ENCODE assay signal across 12 cellular contexts in the genomic region with DNA sequence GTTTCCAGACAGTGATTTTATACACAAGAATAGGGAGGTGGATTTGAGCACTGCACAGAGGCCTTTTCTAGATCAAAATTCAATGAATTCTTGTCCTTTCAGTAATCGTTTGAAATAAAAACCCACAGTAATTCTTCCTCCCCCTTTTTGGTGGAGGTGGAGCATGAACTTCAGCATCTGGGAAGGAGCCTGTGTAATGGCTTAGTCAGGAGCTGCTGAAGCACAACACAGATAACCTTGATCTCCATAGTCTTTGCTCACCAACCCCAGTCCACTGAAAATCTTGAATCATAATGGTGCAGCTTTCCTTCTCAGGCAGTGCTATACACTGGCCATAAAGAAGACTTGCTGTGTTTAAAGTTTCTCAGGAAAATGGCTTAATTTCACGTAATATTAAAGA. TPM values are rescaled to one million over a fixed set of nuclear protein-coding genes. Genes with fewer than 3 reads are reported as not detected.
DNase-seq lines count a peak whose midpoint lies in the region; ATAC-seq and TF ChIP-seq lines count a peak whose summit lies in the region.
"Had no signal": no experiment of that assay in that cellular context is flagged by ENCODE, and none has a peak within 500 bp of the region (broad histone marks: within the 10 kb centered on the region; RNA-seq: fewer than 3 reads in every experiment).

No MANE protein-coding gene starts in this region.

- no peak overlapping the region for H2BK120ac ChIP-seq in mesendoderm (ENCODE audit: low read depth, low read length)

- H2AK5ac ChIP-seq in mesendoderm (ENCODE audit: low read length) = no peak overlapping the region

- H3K79me1 ChIP-seq in mesendoderm (ENCODE audit: low read length) = no peaks in the 10 kb centered on the region

- DNase-seq in Caki2 (ENCODE audit: low read depth) = peak; percentile 91
- DNase-seq in NCI-H82 (lab: John Stamatoyannopoulos, UW) = peak; percentile 61
- peak; percentile 79 for DNase-seq in mammary epithelial cell
- peak; percentile 16 for DNase-seq in mesendoderm
- DNase-seq in NK-92 (lab: John Stamatoyannopoulos, UW; ENCODE audit: unreplicated experiment) = no peak
- no peak for DNase-seq in lower leg skin (ENCODE audit: low spot score in 2 of 2)

- H3K4me3 ChIP-seq in mammary epithelial cell (replicated peaks in 1 of 3; ENCODE audit: insufficient read depth in 1 of 3, low read depth in 2 of 3, low read length in 3 of 3) (no peak overlapping the region), mesendoderm (ENCODE audit: low read length) (no peak overlapping the region), lower leg skin (ENCODE audit: low read depth, poor library complexity, severe bottlenecking) (no peak overlapping the region)
- H3K4me3 ChIP-seq: skin epidermis had no signal

- TF ChIP-seq POLR2A in lower leg skin (IDR thresholded peaks at IDR 0.05) = no peak

- in situ Hi-C loops in Caki2 (cut with HindIII; ENCODE audit: low pct_unique_long_range_greater_than_20kb, low sequenced_read_pairs) (no loop called here), mammary epithelial cell (cut with MboI; ENCODE audit: low sequenced_read_pairs in 2 of 2) (loop anchor here in 1 of 2 donors (25.0 kb wide), 1 partner anchor 1040 kb away; no protein-coding TSS in a partner anchor)

- H3K79me2 ChIP-seq in mammary epithelial cell (ENCODE audit: insufficient read depth, low read length) (no peaks in the 10 kb centered on the region), mesendoderm (ENCODE audit: control insufficient read depth, insufficient read depth, low read length) (no peaks in the 10 kb centered on the region)

- no TSS peak for BruUV-seq in mammary epithelial cell (replicated peaks; lab: Mats Ljungman, UMichigan)

- ATAC-seq in HG03159 (IDR thresholded peaks at IDR 0.05; ENCODE audit: unreplicated experiment) (no peak), HG03196 (IDR thresholded peaks at IDR 0.05; ENCODE audit: unreplicated experiment) (no peak)

- H4K8ac ChIP-seq in mesendoderm (ENCODE audit: low read depth, low read length) = no peak overlapping the region

- H3K4ac ChIP-seq in mesendoderm (ENCODE audit: low read depth, low read length) = no peak overlapping the region

- intact Hi-C loops in mammary epithelial cell (cut with micrococcal nuclease) = loop anchor here (1.0 to 5.0 kb wide), 3 partner anchors 134 to 258 kb away; no protein-coding TSS in a partner anchor
- intact Hi-C loops in lower leg skin (cut with DNase I; ENCODE audit: low total_unique reads) = no loop called here

- H3K27me3 ChIP-seq in mammary epithelial cell (ENCODE audit: insufficient read depth, low read length) (no peaks in the 10 kb centered on the region), mesendoderm (ENCODE audit: insufficient read depth, low read length, poor library complexity) (no peaks in the 10 kb centered on the region)

- TF ChIP-seq CTCF in mammary epithelial cell (conservative IDR thresholded peaks at IDR 0.05 in 1 of 2, IDR thresholded peaks at IDR 0.05 in 1 of 2; ENCODE audit: extremely low read depth in 1 of 2, insufficient read depth in 1 of 2, low read depth in 1 of 2, low read length in 2 of 2) (no peak), lower leg skin (IDR thresholded peaks at IDR 0.05) (no peak)

- H3K18ac ChIP-seq in mesendoderm (ENCODE audit: low read length) = no peak overlapping the region

- H3K4me1 ChIP-seq in mammary epithelial cell (ENCODE audit: insufficient read depth, low read length) = peaks cover 36% of the 10 kb centered on the region
- no peaks in the 10 kb centered on the region for H3K4me1 ChIP-seq in mesendoderm (ENCODE audit: control insufficient read depth, low read depth, low read length)

- no peak overlapping the region for H3K56ac ChIP-seq in mesendoderm (ENCODE audit: low read length)

- peak overlapping the region; percentile 56 for H3K27ac ChIP-seq in mammary epithelial cell (ENCODE audit: insufficient read depth, low read depth, low read length)
- H3K27ac ChIP-seq in mesendoderm (ENCODE audit: low read depth, low read length) = no peak overlapping the region

- no peak overlapping the region for H2BK5ac ChIP-seq in mesendoderm (ENCODE audit: low read length)

- H3K4me2 ChIP-seq in mammary epithelial cell (ENCODE audit: insufficient read depth, low read depth, low read length) (peak overlapping the region; percentile 62), mesendoderm (ENCODE audit: low read length) (no peak overlapping the region)

- H3K9me3 ChIP-seq in mammary epithelial cell (replicated peaks; ENCODE audit: insufficient read depth, low read length) = no peaks in the 10 kb centered on the region

- H4K20me1 ChIP-seq in mammary epithelial cell (ENCODE audit: insufficient read depth, low read length) = no peaks in the 10 kb centered on the region

- no peak overlapping the region for H3K9ac ChIP-seq in mammary epithelial cell (ENCODE audit: insufficient read depth, low read length)
- H3K9ac ChIP-seq in mesendoderm (ENCODE audit: low read length) = no peak overlapping the region

- dilution Hi-C loops in mammary epithelial cell (cut with HindIII; ENCODE audit: low sequenced_read_pairs) = no loop called here

- peak overlapping the region; percentile 80 for H2AFZ ChIP-seq in mammary epithelial cell (ENCODE audit: low read depth, low read length)

- 50% methylated on average over 2 of the region's 2 CpGs for WGBS in mammary epithelial cell (ENCODE audit: low coverage, missing lambda C conversion rate)
- WGBS in mesendoderm (ENCODE audit: extremely low coverage, insufficient coverage, low lambda C conversion rate) = no CpG with 5 or more reads among the region's 2 CpGs
- 60 to 68% methylated on average over 2 of the region's 2 CpGs for WGBS in lower leg skin, 2 donors

- no peak overlapping the region for H4K5ac ChIP-seq in mesendoderm (ENCODE audit: low read length)

- no peak overlapping the region for H3K23ac ChIP-seq in mesendoderm (ENCODE audit: low read length)

- H3K36me3 ChIP-seq in mammary epithelial cell (ENCODE audit: insufficient read depth, low read length) (no peaks in the 10 kb centered on the region), mesendoderm (ENCODE audit: control insufficient read depth, insufficient read depth, low read length) (no peaks in the 10 kb centered on the region)

- CTCF ChIA-PET in mammary epithelial cell (lab: Charles Lee; ENCODE audit: low non-redundant PET) = interaction anchor here (0.6 to 1.5 kb wide), 8 partner anchors 11 to 1028 kb away, joined by 3 to 18 read pairs (median 4); no protein-coding TSS in a partner anchor

- no peak overlapping the region for H2BK15ac ChIP-seq in mesendoderm (replicated peaks; ENCODE audit: low read depth)

RNA-seq across cellular contexts. Expression of a gene that starts 6.4 kb away (rescaled TPM):
- total RNA-seq in Caki2 (2014; rRNA removed; shearing (Covaris generic); ENCODE audit: low replicate concordance) = not detected in 2 replicates
- total RNA-seq in mammary epithelial cell = not detected
- polyA plus RNA-seq in mammary epithelial cell = not detected
- not detected for polyA minus RNA-seq in mammary epithelial cell
- polyA plus RNA-seq in mesendoderm (2013, experiment 1 of 2) = 0.03 TPM
- 0.06 TPM for polyA plus RNA-seq in mesendoderm (2013, experiment 2 of 2)
- not detected for total RNA-seq in lower leg skin
- total RNA-seq: activated CD4-positive, alpha-beta T cell treated with anti-CD3 and anti-CD28 coated beads, Interleukin-2, amount 10 ng/mL, durations not matched to agents 7 days and 5 days; activated naive CD4-positive, alpha-beta T cell treated with anti-CD3 and anti-CD28 coated beads, Interleukin-2, amount 50 U/mL, for 72 hours; esophagus mucosa had no signal

RNA-seq across cellular contexts. Expression of a gene that starts 35.2 kb away (rescaled TPM):
- 5.9 and 10.1 TPM in 2 replicates for total RNA-seq in Caki2 (2014; rRNA removed; shearing (Covaris generic); ENCODE audit: low replicate concordance)
- total RNA-seq in mammary epithelial cell (10 to 100 TPM in 1 of 2 donors, 1 to 10 TPM in 1; 5.6 to 11.2 TPM), lower leg skin (10 to 100 TPM; 14.8 to 24.9 (median 17.2) TPM)
- 2.4 TPM for polyA plus RNA-seq in mammary epithelial cell
- polyA minus RNA-seq in mammary epithelial cell = 6.0 TPM
- 6.5 TPM for polyA plus RNA-seq in mesendoderm (2013, experiment 1 of 2)
- polyA plus RNA-seq in mesendoderm (2013, experiment 2 of 2) = 6.7 TPM

Comparison
In these comparisons a context has a peak if more than half of its experiments do, and no peak if none do; other contexts are left out.
1. DNase-seq: peak in Caki2 (single experiment), NCI-H82 (single experiment), mammary epithelial cell (single experiment) and mesendoderm (single experiment); none in NK-92 (single experiment) and lower leg skin (0 of 2).